1 cellular context compared by ENCODE assay signal in genomic region chr17:52148288-52148968, GRCh38.
TF ChIP-seq lines count a peak whose summit lies in the region.

No MANE protein-coding gene starts in this region.

TF ChIP-seq in GM12878, 131 proteins besides CTCF, POLR2A, EP300 and RAD21 (continued from another document):
- TF ChIP-seq BCL3 (IDR thresholded peaks at IDR 0.05; ENCODE audit: borderline replicate concordance, insufficient read depth, low read depth, low read length, poor library complexity, severe bottlenecking) (no peak), ESRRA (IDR thresholded peaks at IDR 0.05; ENCODE audit: low read length) (no peak), ZNF384 (IDR thresholded peaks at IDR 0.05; ENCODE audit: borderline replicate concordance, low read depth, low read length) (no peak)
TF ChIP-seq in GM12878: peak in this region for 0.
